Comparison of ENCODE assay signal across 18 cellular contexts in the genomic region with DNA sequence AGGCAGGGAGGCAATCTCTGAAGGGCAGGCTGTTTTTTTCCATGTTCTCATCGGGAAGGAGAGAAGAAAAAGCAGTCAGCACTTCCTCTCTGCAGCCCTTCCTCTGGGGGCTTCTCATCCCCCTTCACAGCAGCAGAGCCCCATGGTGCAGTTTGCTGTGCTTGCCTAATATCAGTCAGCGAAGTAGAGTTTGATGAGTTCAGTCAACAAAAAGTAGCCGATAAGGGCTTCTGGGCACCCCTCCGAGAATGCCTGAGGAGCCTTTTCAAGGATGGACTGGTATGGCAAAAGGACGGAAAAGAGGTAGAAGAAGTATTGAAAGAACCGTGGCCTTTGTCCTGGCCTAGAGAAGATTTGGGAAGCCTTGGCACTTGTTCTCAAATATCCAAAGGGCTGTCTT. TPM values are rescaled to one million over a fixed set of nuclear protein-coding genes. Genes with fewer than 3 reads are reported as not detected.
"Had no signal": no experiment of that assay in that cellular context is flagged by ENCODE, and none has a peak within 500 bp of the region (broad histone marks: within the 10 kb centered on the region; RNA-seq: fewer than 3 reads in every experiment).

No MANE protein-coding gene starts in this region.

- H3K9ac ChIP-seq: neural progenitor cell had no signal

- H3K27ac ChIP-seq: neural progenitor cell, prostate gland, right atrium auricular region, stomach, testis, tibial artery, uterus had no signal

- H3K27me3 ChIP-seq: dorsolateral prefrontal cortex, neural progenitor cell, right atrium auricular region, sigmoid colon, stomach, testis, tibial artery, uterus had no signal

- H3K4me3 ChIP-seq: neural progenitor cell, prostate gland, right atrium auricular region, sigmoid colon, stomach, testis, tibial artery, uterus had no signal

- H3K4me1 ChIP-seq: prostate gland, testis, uterus had no signal

- H3K36me3 ChIP-seq: neural progenitor cell, prostate gland, right atrium auricular region, sigmoid colon, stomach, tibial artery, uterus had no signal

- FAIRE-seq: frontal cortex, kidney had no signal

- H2AFZ ChIP-seq: neural progenitor cell had no signal

- DNase-seq: dorsolateral prefrontal cortex; effector CD4-positive, alpha-beta T cell; kidney; mesenchymal stem cell; midbrain; naive thymus-derived CD4-positive, alpha-beta T cell; sigmoid colon; stimulated activated CD4-positive, alpha-beta T cell treated with anti-CD3 and anti-CD28 coated beads, Interleukin-2, amount 100 ng/mL, for 24 hours; stimulated activated CD4-positive, alpha-beta T cell treated with anti-CD3 and anti-CD28 coated beads, Interleukin-4, amount 100 ng/mL, for 24 hours; stimulated activated naive CD4-positive, alpha-beta T cell treated with Interleukin-2 at 50 U/mL for 16 hours; stomach; testis; tibial artery; uterus had no signal

- H3K4me2 ChIP-seq: neural progenitor cell had no signal

- H3K9me3 ChIP-seq: prostate gland, right atrium auricular region, sigmoid colon, stomach, testis, tibial artery, uterus had no signal

RNA-seq across cellular contexts. Expression of gene NAV2, which starts 55.6 kb away (rescaled TPM):
- polyA plus RNA-seq: naive thymus-derived CD4-positive, alpha-beta T cell had no signal
